In the genomic region with DNA sequence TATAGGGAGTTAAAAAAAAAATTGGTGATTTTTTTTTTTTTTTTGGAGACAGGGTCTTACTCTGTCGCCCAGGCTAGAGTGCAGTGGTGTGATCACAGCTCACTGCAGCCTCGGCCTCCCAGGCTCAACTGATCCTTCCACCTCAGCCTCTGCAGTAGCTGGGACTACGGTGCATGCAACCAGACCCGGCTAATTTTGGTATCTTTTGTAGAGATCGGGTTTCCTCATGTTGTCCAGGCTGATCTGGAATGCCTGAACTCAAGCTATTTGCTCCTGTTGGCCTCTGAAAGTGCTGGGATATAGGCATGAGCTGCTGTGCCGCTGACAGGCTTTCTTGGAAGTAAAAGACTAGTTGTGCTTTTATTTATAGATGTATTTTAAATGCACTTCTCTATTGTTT, we compare ENCODE assay signal across 12 cellular contexts. TPM values are rescaled to one million over a fixed set of nuclear protein-coding genes. Genes with fewer than 3 reads are reported as not detected.
A peak's percentile ranks its signal among the peaks of the same experiment; 100 is the strongest.
DNase-seq lines count a peak whose midpoint lies in the region; ATAC-seq, FAIRE-seq and TF ChIP-seq lines count a peak whose summit lies in the region.
"Had no signal": no experiment of that assay in that cellular context is flagged by ENCODE, and none has a peak within 500 bp of the region (broad histone marks: within the 10 kb centered on the region; RNA-seq: fewer than 3 reads in every experiment).

No MANE protein-coding gene starts in this region.

- no peak overlapping the region for H3K27ac ChIP-seq in A549

- peak overlapping the region; percentile 8; the same call in 1 of the 3 replicates for H3K4me2 ChIP-seq in A549

- H3K4me1 Mint-ChIP-seq in activated naive CD8-positive, alpha-beta T cell treated with anti-CD3 and anti-CD28 coated beads, Interleukin-2, amount 10 ng/mL, durations not matched to agents 7 days and 5 days = peaks cover 38% of the 10 kb centered on the region

- H3K4me3 ChIP-seq in A549 = no peak overlapping the region
- peak overlapping the region; percentile 39 for H3K4me3 ChIP-seq in GM12864 (ENCODE audit: low read depth, low read length)

- H3K36me3 Mint-ChIP-seq in activated naive CD8-positive, alpha-beta T cell treated with anti-CD3 and anti-CD28 coated beads, Interleukin-2, amount 10 ng/mL, durations not matched to agents 7 days and 5 days = peaks cover 31% of the 10 kb centered on the region

- no peak for DNase-seq in A549 (ENCODE audit: low read depth in 1 of 2, low spot score in 1 of 2)
- no peak for DNase-seq in GM12864 (ENCODE audit: low read depth)
- no peak for DNase-seq in activated naive CD8-positive, alpha-beta T cell treated with anti-CD3 and anti-CD28 coated beads, Interleukin-2, amount 10 ng/mL, durations not matched to agents 7 days and 5 days
- peak; percentile 28 for DNase-seq in myocyte (ENCODE audit: low read depth)
- DNase-seq in SHP77 treated with DMSO at 0.1 percent for 48 hours (lab: John Stamatoyannopoulos, UW) = no peak
- no peak for DNase-seq in NCI-H446 treated with DMSO at 0.1 percent for 48 hours (lab: John Stamatoyannopoulos, UW)
- DNase-seq: stimulated activated CD4-positive, alpha-beta T cell treated with anti-CD3 and anti-CD28 coated beads, Interleukin-2, amount 100 ng/mL, for 24 hours had no signal

- H3K27ac Mint-ChIP-seq in activated naive CD8-positive, alpha-beta T cell treated with anti-CD3 and anti-CD28 coated beads, Interleukin-2, amount 10 ng/mL, durations not matched to agents 7 days and 5 days = peak overlapping the region; percentile 57

- H3K4me3 Mint-ChIP-seq in activated naive CD8-positive, alpha-beta T cell treated with anti-CD3 and anti-CD28 coated beads, Interleukin-2, amount 10 ng/mL, durations not matched to agents 7 days and 5 days = peak overlapping the region; percentile 63

- no peak for TF ChIP-seq EP300 in A549 (IDR thresholded peaks at IDR 0.05)

- TF ChIP-seq CTCF in A549 (IDR thresholded peaks at IDR 0.05) = no peak
- no peak for TF ChIP-seq CTCF in GM12864 (IDR thresholded peaks at IDR 0.05; ENCODE audit: low read depth, low read length, missing control alignments)

- H3K4me1 ChIP-seq in A549 = peaks cover 18% of the 10 kb centered on the region

- no peaks in the 10 kb centered on the region for H3K9me3 ChIP-seq in A549

- POLR2A ChIA-PET in A549 (lab: Yijun Ruan, JAX) = interaction anchor here (0.7 kb wide), 2 partner anchors 14 to 283 kb away, joined by 3 read pairs; no protein-coding TSS in a partner anchor
- POLR2A ChIA-PET in activated naive CD8-positive, alpha-beta T cell treated with anti-CD3 and anti-CD28 coated beads, Interleukin-2, amount 10 ng/mL, durations not matched to agents 7 days and 5 days (lab: Charles Lee) = interaction anchor here (0.9 to 8.7 kb wide), 5 partner anchors 9 to 31 kb away, joined by 5 to 229 read pairs (median 29); no protein-coding TSS in a partner anchor

- CTCF ChIA-PET in A549 (lab: Yijun Ruan, JAX) = no interaction called here

- no peak for TF ChIP-seq RAD21 in A549 (conservative IDR thresholded peaks at IDR 0.05 in 1 of 2, IDR thresholded peaks at IDR 0.05 in 1 of 2)

- no peak for ATAC-seq in A549
- ATAC-seq in activated naive CD8-positive, alpha-beta T cell treated with anti-CD3 and anti-CD28 coated beads, Interleukin-2, amount 10 ng/mL, durations not matched to agents 7 days and 5 days (ENCODE audit: low read depth) = no peak
- no peak for ATAC-seq in GM18873 (IDR thresholded peaks at IDR 0.05; ENCODE audit: low FRiP score, unreplicated experiment)
- ATAC-seq in HG03457 (IDR thresholded peaks at IDR 0.05; ENCODE audit: unreplicated experiment) = no peak

- TF ChIP-seq POLR2A in A549 (IDR thresholded peaks at IDR 0.05; ENCODE audit: low read length) = no peak

- FAIRE-seq in A549 (lab: Jason Lieb, UNC) = no peak

- 91% methylated on average over 6 of the region's 6 CpGs for WGBS in A549 (ENCODE audit: missing lambda C conversion rate)

- H3K9me3 Mint-ChIP-seq in activated naive CD8-positive, alpha-beta T cell treated with anti-CD3 and anti-CD28 coated beads, Interleukin-2, amount 10 ng/mL, durations not matched to agents 7 days and 5 days = no peaks in the 10 kb centered on the region

- H3K27me3 Mint-ChIP-seq in activated naive CD8-positive, alpha-beta T cell treated with anti-CD3 and anti-CD28 coated beads, Interleukin-2, amount 10 ng/mL, durations not matched to agents 7 days and 5 days = no peaks in the 10 kb centered on the region

TF ChIP-seq in A549, 52 proteins besides CTCF, POLR2A, EP300 and RAD21:
- TF ChIP-seq RFX5 (IDR thresholded peaks at IDR 0.05) (no peak), JUN (IDR thresholded peaks at IDR 0.05) (no peak), JUNB (IDR thresholded peaks at IDR 0.05) (no peak), HEYL (CRISPR knock-in tag; IDR thresholded peaks at IDR 0.05) (no peak), NR3C1 (IDR thresholded peaks at IDR 0.05) (no peak), E2F6 (IDR thresholded peaks at IDR 0.05; ENCODE audit: borderline replicate concordance, low read depth) (no peak), NPAS2 (CRISPR knock-in tag; IDR thresholded peaks at IDR 0.05; ENCODE audit: borderline replicate concordance) (no peak), MAZ (IDR thresholded peaks at IDR 0.05; ENCODE audit: borderline replicate concordance, low read depth, low read length) (no peak)
- TF ChIP-seq, protein P1, sequence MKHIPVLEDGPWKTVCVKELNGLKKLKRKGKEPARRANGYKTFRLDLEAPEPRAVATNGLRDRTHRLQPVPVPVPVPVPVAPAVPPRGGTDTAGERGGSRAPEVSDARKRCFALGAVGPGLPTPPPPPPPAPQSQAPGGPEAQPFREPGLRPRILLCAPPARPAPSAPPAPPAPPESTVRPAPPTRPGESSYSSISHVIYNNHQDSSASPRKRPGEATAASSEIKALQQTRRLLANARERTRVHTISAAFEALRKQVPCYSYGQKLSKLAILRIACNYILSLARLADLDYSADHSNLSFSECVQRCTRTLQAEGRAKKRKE (CRISPR knock-in tag; IDR thresholded peaks at IDR 0.05; ENCODE audit: low read depth) = no peak
- TF ChIP-seq, protein P2, sequence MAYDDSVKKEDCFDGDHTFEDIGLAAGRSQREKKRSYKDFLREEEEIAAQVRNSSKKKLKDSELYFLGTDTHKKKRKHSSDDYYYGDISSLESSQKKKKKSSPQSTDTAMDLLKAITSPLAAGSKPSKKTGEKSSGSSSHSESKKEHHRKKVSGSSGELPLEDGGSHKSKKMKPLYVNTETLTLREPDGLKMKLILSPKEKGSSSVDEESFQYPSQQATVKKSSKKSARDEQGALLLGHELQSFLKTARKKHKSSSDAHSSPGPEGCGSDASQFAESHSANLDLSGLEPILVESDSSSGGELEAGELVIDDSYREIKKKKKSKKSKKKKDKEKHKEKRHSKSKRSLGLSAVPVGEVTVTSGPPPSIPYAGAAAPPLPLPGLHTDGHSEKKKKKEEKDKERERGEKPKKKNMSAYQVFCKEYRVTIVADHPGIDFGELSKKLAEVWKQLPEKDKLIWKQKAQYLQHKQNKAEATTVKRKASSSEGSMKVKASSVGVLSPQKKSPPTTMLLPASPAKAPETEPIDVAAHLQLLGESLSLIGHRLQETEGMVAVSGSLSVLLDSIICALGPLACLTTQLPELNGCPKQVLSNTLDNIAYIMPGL (CRISPR knock-in tag; IDR thresholded peaks at IDR 0.05; ENCODE audit: borderline replicate concordance) = no peak
TF ChIP-seq in A549: peak in this region for 0.

RNA-seq across cellular contexts. Expression of gene CDC42, which starts 3.0 kb away (rescaled TPM):
- polyA plus RNA-seq in A549 (2011; rRNA removed) (212 and 251 TPM in 2 replicates), A549 (2017; fragmentation: RNase III; extraction: RNeasy Plus Mini Kit Qiagen cat#74134 plus additional on column Dnase treatment) (151 to 159 TPM (median 155 TPM) in 3 replicates)
- 56.2 and 64.9 TPM in 2 replicates for polyA plus RNA-seq in A549 (2012; cell fraction: cytosol; rRNA removed)
- 19.1 and 31.5 TPM in 2 replicates for polyA plus RNA-seq in A549 (2012; cell fraction: nucleus; rRNA removed)
- polyA minus RNA-seq in A549 (2011; rRNA and poly(A)+ RNA removed) = 104 and 107 TPM in 2 replicates
- 100 to 1,000 TPM; 283 to 303 TPM for total RNA-seq in activated naive CD8-positive, alpha-beta T cell treated with anti-CD3 and anti-CD28 coated beads, Interleukin-2, amount 10 ng/mL, durations not matched to agents 7 days and 5 days
- total RNA-seq in myocyte = 273 and 286 TPM in 2 replicates
- 183 TPM for polyA plus RNA-seq in myocyte (2012)

RNA-seq across cellular contexts. Expression of gene CELA3A, which starts 54.0 kb away (rescaled TPM):
- polyA plus RNA-seq in A549 (2011; rRNA removed) (not detected in 2 replicates), A549 (2017; fragmentation: RNase III; extraction: RNeasy Plus Mini Kit Qiagen cat#74134 plus additional on column Dnase treatment) (not detected in 3 replicates)
- polyA plus RNA-seq in A549 (2012; cell fraction: cytosol; rRNA removed) = 0.04 TPM in 1 of 2 replicates, not detected in the other
- polyA plus RNA-seq in A549 (2012; cell fraction: nucleus; rRNA removed) = not detected in 2 replicates
- not detected in 2 replicates for polyA minus RNA-seq in A549 (2011; rRNA and poly(A)+ RNA removed)
- not detected for total RNA-seq in activated naive CD8-positive, alpha-beta T cell treated with anti-CD3 and anti-CD28 coated beads, Interleukin-2, amount 10 ng/mL, durations not matched to agents 7 days and 5 days
- total RNA-seq in myocyte = 0.78 and 2.6 TPM in 2 replicates
- 0.18 TPM for polyA plus RNA-seq in myocyte (2012)
- total RNA-seq: NCI-H460; T-helper 1 cell treated with Interleukin-12 subunit alpha and Interleukin-12 subunit beta and Interleukin-4 antibody, amounts not matched to agents 30 ng/mL and 1 ng/mL, for 36 hours; urinary bladder had no signal
